ENCODE assay signal across 17 cellular contexts in the genomic region with DNA sequence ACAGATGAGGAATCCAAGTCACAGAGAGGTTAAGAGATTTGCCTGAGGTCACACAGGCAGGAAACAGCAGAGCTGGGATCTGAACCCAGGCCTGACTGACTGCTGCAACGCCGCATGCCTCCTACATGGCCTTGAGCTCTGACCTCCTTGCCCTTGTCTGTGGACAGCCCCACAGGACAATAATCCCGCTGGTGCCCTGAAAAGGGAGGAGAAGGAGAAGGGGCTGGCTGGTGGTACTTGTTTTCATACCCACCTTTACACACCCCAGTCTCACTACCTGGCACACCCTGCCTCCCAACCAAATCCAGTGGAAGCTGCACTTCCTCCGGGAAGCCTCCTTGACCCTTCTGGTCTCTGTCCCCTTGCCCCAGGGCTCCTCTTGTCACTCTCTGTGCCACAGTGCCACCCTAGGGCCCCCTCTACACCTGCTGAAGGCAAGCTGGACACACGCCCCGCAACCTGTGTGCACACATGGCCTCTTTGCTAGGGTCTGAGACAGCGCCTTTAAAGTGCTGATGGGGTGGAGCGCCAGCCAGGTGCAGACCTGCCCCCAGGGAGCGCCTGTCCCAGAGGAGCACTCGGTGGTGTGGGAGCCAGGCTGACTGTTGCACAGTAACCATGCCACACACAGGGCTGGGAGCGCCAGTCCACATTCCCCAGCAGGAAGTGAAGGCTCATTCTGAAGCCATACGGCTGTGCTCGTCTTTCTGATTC. TPM values are rescaled to one million over a fixed set of nuclear protein-coding genes. Genes with fewer than 3 reads are reported as not detected.
A peak's percentile ranks its signal among the peaks of the same experiment; 100 is the strongest.
DNase-seq lines count a peak whose midpoint lies in the region; ATAC-seq and TF ChIP-seq lines count a peak whose summit lies in the region.
"Had no signal": no experiment of that assay in that cellular context is flagged by ENCODE, and none has a peak within 500 bp of the region (broad histone marks: within the 10 kb centered on the region; RNA-seq: fewer than 3 reads in every experiment).

No MANE protein-coding gene starts in this region.

- H3K79me2 ChIP-seq in mammary epithelial cell (ENCODE audit: insufficient read depth, low read length) (no peaks in the 10 kb centered on the region), GM23248 (ENCODE audit: insufficient read depth) (peaks cover 56% of the 10 kb centered on the region)

- H3K4me1 Mint-ChIP-seq in endodermal cell, result peaks cover 18% of the 10 kb centered on the region
- peaks cover 59% of the 10 kb centered on the region for H3K4me1 Mint-ChIP-seq in neural crest cell

- ATAC-seq in heart left ventricle (no peak), left ventricle myocardium superior (no peak), HG03565 (IDR thresholded peaks at IDR 0.05; ENCODE audit: unreplicated experiment) (no peak)
- ATAC-seq: activated T-cell treated with anti-CD3 and anti-CD28 coated beads, Interleukin-2, amount 50 U/mL, for 72 hours; T-helper 17 cell had no signal

- H3K4me1 ChIP-seq in heart left ventricle (peaks cover 0 to 88% (median 66%) of the 10 kb centered on the region in 12 donors), endodermal cell (ENCODE audit: control insufficient read depth, insufficient read depth, low read length) (peaks cover 9% of the 10 kb centered on the region), mammary epithelial cell (ENCODE audit: insufficient read depth, low read length) (peaks cover 17% of the 10 kb centered on the region), GM23248 (ENCODE audit: insufficient read depth) (peaks cover 61% of the 10 kb centered on the region)

- H3K4me3 Mint-ChIP-seq in endodermal cell, result no peak overlapping the region
- peak overlapping the region; percentile 59 for H3K4me3 Mint-ChIP-seq in neural crest cell
- H3K4me3 Mint-ChIP-seq: activated T-cell treated with anti-CD3 and anti-CD28 coated beads, Interleukin-2, amount 50 U/mL, for 72 hours; T-helper 17 cell had no signal

- H3K4me2 ChIP-seq in mammary epithelial cell (ENCODE audit: insufficient read depth, low read depth, low read length) (no peak overlapping the region), GM23248 (ENCODE audit: unreplicated experiment) (no peak overlapping the region)
- H3K4me2 ChIP-seq: PC-9 had no signal

- H3K27me3 Mint-ChIP-seq in endodermal cell (ENCODE audit: insufficient read depth), result no peaks in the 10 kb centered on the region
- no peaks in the 10 kb centered on the region for H3K27me3 Mint-ChIP-seq in neural crest cell (ENCODE audit: low read depth)

- H3K9me3 Mint-ChIP-seq in endodermal cell (no peaks in the 10 kb centered on the region), neural crest cell (no peaks in the 10 kb centered on the region)
- H3K9me3 Mint-ChIP-seq: activated T-cell treated with anti-CD3 and anti-CD28 coated beads, Interleukin-2, amount 50 U/mL, for 72 hours had no signal

- H3K36me3 ChIP-seq in heart left ventricle (peaks cover 0 to 5% (median 0%) of the 10 kb centered on the region in 9 donors), endodermal cell (ENCODE audit: control insufficient read depth, insufficient read depth, low read length) (no peaks in the 10 kb centered on the region), mammary epithelial cell (ENCODE audit: insufficient read depth, low read length) (no peaks in the 10 kb centered on the region), GM23248 (ENCODE audit: low read depth) (0 out of 2 replicates have a peak, but pooled peaks cover 3% of the 10 kb centered on the region)

- TF ChIP-seq CTCF in heart left ventricle (IDR thresholded peaks at IDR 0.05) (no peak), endodermal cell (conservative IDR thresholded peaks at IDR 0.05) (no peak), neural crest cell (conservative IDR thresholded peaks at IDR 0.05) (no peak), mammary epithelial cell (conservative IDR thresholded peaks at IDR 0.05 in 1 of 2, IDR thresholded peaks at IDR 0.05 in 1 of 2; ENCODE audit: extremely low read depth in 1 of 2, insufficient read depth in 1 of 2, low read depth in 1 of 2, low read length in 2 of 2) (no peak)

- no peaks in the 10 kb centered on the region for H3K9me3 ChIP-seq in heart left ventricle
- H3K9me3 ChIP-seq in endodermal cell (ENCODE audit: control insufficient read depth, low read length), result no peaks in the 10 kb centered on the region
- no peaks in the 10 kb centered on the region for H3K9me3 ChIP-seq in mammary epithelial cell (replicated peaks; ENCODE audit: insufficient read depth, low read length)
- H3K9me3 ChIP-seq in GM23248 (ENCODE audit: low read depth), result no peaks in the 10 kb centered on the region

- peaks cover 16% of the 10 kb centered on the region for H3F3A ChIP-seq in GM23248 (ENCODE audit: insufficient read depth)

- no peaks in the 10 kb centered on the region for H4K20me1 ChIP-seq in mammary epithelial cell (ENCODE audit: insufficient read depth, low read length)
- no peaks in the 10 kb centered on the region for H4K20me1 ChIP-seq in GM23248 (ENCODE audit: insufficient read depth)

- no TSS peak for BruUV-seq in mammary epithelial cell (replicated peaks; lab: Mats Ljungman, UMichigan)

- no peaks in the 10 kb centered on the region for H3K9me2 ChIP-seq in GM23248 (ENCODE audit: insufficient read depth)

- H3K27me3 ChIP-seq in heart left ventricle, result no peaks in the 10 kb centered on the region
- H3K27me3 ChIP-seq in endodermal cell (ENCODE audit: control insufficient read depth, insufficient read depth, low read length, poor library complexity, severe bottlenecking), result no peaks in the 10 kb centered on the region
- H3K27me3 ChIP-seq in mammary epithelial cell (ENCODE audit: insufficient read depth, low read length), result no peaks in the 10 kb centered on the region
- H3K27me3 ChIP-seq in GM23248 (replicated peaks; ENCODE audit: insufficient read depth), result no peaks in the 10 kb centered on the region

- intact Hi-C loops in heart left ventricle (cut with DNase I) (loop anchor here in 2 of 10 donors (5.0 kb wide), 1 partner anchor 35 kb away; no protein-coding TSS in a partner anchor), left ventricle myocardium superior (cut with micrococcal nuclease) (no loop called here), mammary epithelial cell (cut with micrococcal nuclease) (no loop called here)

- H3K27ac ChIP-seq in heart left ventricle, result peak overlapping the region in 5 of 12 donors; percentile 15 to 97 (median 47)
- H3K27ac ChIP-seq in endodermal cell (ENCODE audit: low read depth, low read length), result no peak overlapping the region
- H3K27ac ChIP-seq in mammary epithelial cell (ENCODE audit: insufficient read depth, low read depth, low read length), result no peak overlapping the region
- no peak overlapping the region for H3K27ac ChIP-seq in GM23248
- H3K27ac ChIP-seq: PC-9 had no signal

- H3K4me3 ChIP-seq in heart left ventricle, result no peak overlapping the region
- H3K4me3 ChIP-seq in endodermal cell (ENCODE audit: low read length), result no peak overlapping the region
- H3K4me3 ChIP-seq in mammary epithelial cell (replicated peaks in 1 of 3; ENCODE audit: insufficient read depth in 1 of 3, low read depth in 2 of 3, low read length in 3 of 3), result no peak overlapping the region
- no peak overlapping the region for H3K4me3 ChIP-seq in GM23248
- H3K4me3 ChIP-seq: PC-9 had no signal

- H2AFZ ChIP-seq in mammary epithelial cell (ENCODE audit: low read depth, low read length) (no peak overlapping the region), GM23248 (no peak overlapping the region)
- H2AFZ ChIP-seq: PC-9 had no signal

- 58 to 78% (median 73%) methylated on average over 5 to 13 of the region's 13 CpGs for WGBS in heart left ventricle, 4 donors
- 75 to 93% methylated on average over 6 to 13 of the region's 13 CpGs for WGBS in endodermal cell (ENCODE audit: insufficient coverage in 1 of 2, insufficient read length in 1 of 2), 2 experiments
- WGBS in mammary epithelial cell (ENCODE audit: low coverage, missing lambda C conversion rate), result 66% methylated on average over 11 of the region's 13 CpGs
- WGBS in GM23248 (ENCODE audit: low coverage in 1 of 2, low lambda C conversion rate in 2 of 2, missing lambda C conversion rate in 2 of 2), 2 experiments, result 84 to 90% methylated on average over 11 to 13 of the region's 13 CpGs

- CTCF ChIA-PET in mammary epithelial cell (lab: Charles Lee; ENCODE audit: low non-redundant PET), result no interaction called here

- in situ Hi-C loops in mammary epithelial cell (cut with MboI; ENCODE audit: low sequenced_read_pairs in 2 of 2), result no loop called here
- in situ Hi-C loops in GM23248 (cut with MboI), result no loop called here

- H3K9ac ChIP-seq in endodermal cell (ENCODE audit: extremely low read depth, low read length, poor library complexity, severe bottlenecking) (no peak overlapping the region), mammary epithelial cell (ENCODE audit: insufficient read depth, low read length) (no peak overlapping the region), GM23248 (no peak overlapping the region)

- dilution Hi-C loops in mammary epithelial cell (cut with HindIII; ENCODE audit: low sequenced_read_pairs), result no loop called here

- DNase-seq in heart left ventricle, result peak in 4 of 5 donors; percentile 17 to 53 (median 30)
- DNase-seq in left ventricle myocardium superior, result no peak
- peak; percentile 46 for DNase-seq in endodermal cell
- no peak for DNase-seq in neural crest cell (ENCODE audit: low read depth, low spot score)
- DNase-seq in mammary epithelial cell, result no peak
- DNase-seq in GM23248, result no peak
- no peak for DNase-seq in activated naive CD4-positive, alpha-beta T cell treated with anti-CD3 and anti-CD28 coated beads, Interleukin-2, amount 50 U/mL, for 16 hours
- DNase-seq: activated CD4-positive, alpha-beta T cell treated with anti-CD3 and anti-CD28 coated beads for 48 hours; activated T-cell treated with anti-CD3 and anti-CD28 coated beads, Interleukin-2, amount 50 U/mL, for 72 hours; DMS79 treated with DMSO at 0.1 percent for 48 hours; effector CD4-positive, alpha-beta T cell; islet precursor cell; NCI-H1694 treated with DMSO at 0.1 percent for 48 hours; PC-9; T-helper 17 cell had no signal

- no peak for TF ChIP-seq POLR2A in heart left ventricle (IDR thresholded peaks at IDR 0.05)

- H3K36me3 Mint-ChIP-seq in endodermal cell (ENCODE audit: low read depth), result no peaks in the 10 kb centered on the region
- H3K36me3 Mint-ChIP-seq in neural crest cell (ENCODE audit: low read depth), result no peaks in the 10 kb centered on the region

- H3K27ac Mint-ChIP-seq in endodermal cell (peak overlapping the region; percentile 13), neural crest cell (ENCODE audit: unreplicated experiment) (no peak overlapping the region)
- H3K27ac Mint-ChIP-seq: activated T-cell treated with anti-CD3 and anti-CD28 coated beads, Interleukin-2, amount 50 U/mL, for 72 hours; T-helper 17 cell had no signal

RNA-seq across cellular contexts. Expression of a gene that starts 38.6 kb away (rescaled TPM):
- total RNA-seq in heart left ventricle, result 100 to 1,000 TPM in 1 of 9 donors, 10 to 100 TPM in 8; 44.8 to 122 (median 51.9) TPM
- 10 to 100 TPM; 18.7 to 40.7 TPM for polyA plus RNA-seq in heart left ventricle
- total RNA-seq in left ventricle myocardium superior, result 49.0 TPM
- total RNA-seq in endodermal cell, result 10 to 100 TPM in 1 of 2 donors, 1 to 10 TPM in 1; 7.6 to 10.7 TPM
- 11.2 TPM for polyA plus RNA-seq in endodermal cell (2013, experiment 1 of 2)
- 11.5 TPM for polyA plus RNA-seq in endodermal cell (2013, experiment 2 of 2)
- 24.3 and 26.5 TPM in 2 replicates for total RNA-seq in neural crest cell
- total RNA-seq in mammary epithelial cell, result 1 to 10 TPM; 3.1 to 7.3 TPM
- polyA plus RNA-seq in mammary epithelial cell, result 1.6 TPM
- 1.2 TPM for polyA minus RNA-seq in mammary epithelial cell
- total RNA-seq in GM23248 (2014; rRNA removed; shearing (Covaris generic)), result 30.3 and 34.0 TPM in 2 replicates
- polyA plus RNA-seq in GM23248 (2016; fragmentation: Nextera tagmentation; extraction: Ambion mirVana), result 29.3 and 30.4 TPM in 2 replicates
- polyA plus RNA-seq: neural cell had no signal

RNA-seq across cellular contexts. Expression of a gene that starts 59.6 kb away (rescaled TPM):
- 100 to 1,000 TPM in 8 of 9 donors, 10 to 100 TPM in 1; 86.3 to 180 (median 128) TPM for total RNA-seq in heart left ventricle
- polyA plus RNA-seq in heart left ventricle, result 100 to 1,000 TPM in 1 of 2 donors, 10 to 100 TPM in 1; 82.8 to 193 TPM
- total RNA-seq in left ventricle myocardium superior, result 139 TPM
- total RNA-seq in endodermal cell, result 10 to 100 TPM; 50.4 to 51.0 TPM
- polyA plus RNA-seq in endodermal cell (2013, experiment 1 of 2), result 54.6 TPM
- polyA plus RNA-seq in endodermal cell (2013, experiment 2 of 2), result 46.4 TPM
- total RNA-seq in neural crest cell, result 74.2 and 76.8 TPM in 2 replicates
- total RNA-seq in mammary epithelial cell, result 10 to 100 TPM; 32.0 to 78.1 TPM
- polyA plus RNA-seq in mammary epithelial cell, result 136 TPM
- 94.0 TPM for polyA minus RNA-seq in mammary epithelial cell
- 18.7 and 24.6 TPM in 2 replicates for total RNA-seq in GM23248 (2014; rRNA removed; shearing (Covaris generic))
- 45.5 and 50.8 TPM in 2 replicates for polyA plus RNA-seq in GM23248 (2016; fragmentation: Nextera tagmentation; extraction: Ambion mirVana)

Comparison
In these comparisons a context has a peak if more than half of its experiments do, and no peak if none do; other contexts are left out.
1. DNase-seq: peak in heart left ventricle (4 of 5) and endodermal cell (single experiment); none in left ventricle myocardium superior (single experiment), neural crest cell (single experiment), mammary epithelial cell (single experiment), GM23248 (single experiment) and activated naive CD4-positive, alpha-beta T cell treated with anti-CD3 and anti-CD28 coated beads, Interleukin-2, amount 50 U/mL, for 16 hours (single experiment).